17 cellular contexts compared by ENCODE assay signal in the genomic region with DNA sequence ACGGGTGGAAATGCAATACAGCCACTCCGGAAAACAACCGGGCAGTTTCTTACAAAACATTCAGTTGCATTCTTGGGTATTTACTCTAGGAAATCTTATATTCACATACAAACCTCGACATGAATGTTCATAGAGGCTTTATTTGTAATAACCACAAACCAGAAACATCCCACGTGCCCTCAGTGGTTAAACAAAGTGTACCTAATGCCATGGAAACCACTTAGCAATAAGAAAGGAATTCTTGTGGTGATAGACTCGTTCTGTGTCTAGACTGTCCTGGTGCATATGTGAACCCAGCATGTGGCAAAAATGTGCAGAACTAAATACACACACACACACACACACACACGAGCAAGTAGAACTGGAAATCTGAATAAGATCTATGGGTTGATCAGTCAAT.
A peak's percentile ranks its signal among the peaks of the same experiment; 100 is the strongest.
DNase-seq lines count a peak whose midpoint lies in the region; ATAC-seq and TF ChIP-seq lines count a peak whose summit lies in the region.
"Had no signal": no experiment of that assay in that cellular context is flagged by ENCODE, and none has a peak within 500 bp of the region (broad histone marks: within the 10 kb centered on the region; RNA-seq: fewer than 3 reads in every experiment).

No MANE protein-coding gene starts in this region.

- no peak for TF ChIP-seq POLR2A in gastroesophageal sphincter (IDR thresholded peaks at IDR 0.05)

- no peaks in the 10 kb centered on the region for H3K4me1 ChIP-seq in gastroesophageal sphincter
- H3K4me1 ChIP-seq: upper lobe of left lung had no signal

- 55 to 78% methylated on average over 7 of the region's 7 CpGs for WGBS in gastroesophageal sphincter (ENCODE audit: low coverage in 1 of 2), 2 donors

- H3K9me3 ChIP-seq in gastroesophageal sphincter = peaks cover 0 to 8% (median 0%) of the 10 kb centered on the region in 3 donors
- H3K9me3 ChIP-seq: upper lobe of left lung had no signal

- H3K27me3 ChIP-seq in kidney epithelial cell (ENCODE audit: control insufficient read depth, insufficient read depth, low read length) (no peaks in the 10 kb centered on the region), gastroesophageal sphincter (peaks cover 46% of the 10 kb centered on the region)
- H3K27me3 ChIP-seq: upper lobe of left lung had no signal

- TF ChIP-seq EP300 in gastroesophageal sphincter (IDR thresholded peaks at IDR 0.05) = no peak

- TF ChIP-seq CTCF in astrocyte of the cerebellum (IDR thresholded peaks at IDR 0.05; ENCODE audit: low read depth, low read length, missing control alignments) (no peak), kidney epithelial cell (IDR thresholded peaks at IDR 0.05; ENCODE audit: insufficient read depth, low read length, poor library complexity, severe bottlenecking) (no peak), gastroesophageal sphincter (IDR thresholded peaks at IDR 0.05) (no peak)

- ATAC-seq in gastroesophageal sphincter = no peak

- H3K36me3 ChIP-seq in kidney epithelial cell (ENCODE audit: control insufficient read depth, insufficient read depth, low read length) (no peaks in the 10 kb centered on the region), gastroesophageal sphincter (no peaks in the 10 kb centered on the region)
- H3K36me3 ChIP-seq: upper lobe of left lung had no signal

- in situ Hi-C loops in astrocyte of the cerebellum (cut with HindIII; ENCODE audit: low sequenced_read_pairs) = loop anchor here (25.0 kb wide), 1 partner anchor 998 kb away; no protein-coding TSS in a partner anchor

- peak; percentile 66 for DNase-seq in AG20443 (ENCODE audit: low spot score)
- peak; percentile 97 for DNase-seq in HT1080 (ENCODE audit: low read depth)
- peak; percentile 96 for DNase-seq in astrocyte of the cerebellum (ENCODE audit: low read depth)
- peak; percentile 93 for DNase-seq in kidney epithelial cell (ENCODE audit: low read depth)
- no peak for DNase-seq in mucosa of gallbladder (ENCODE audit: low spot score)
- no peak for DNase-seq in stimulated activated CD4-positive, alpha-beta T cell treated with anti-CD3 and anti-CD28 coated beads, Interleukin-4, amount 100 ng/mL, for 1 hour
- no peak for DNase-seq in NOMO-1 (lab: John Stamatoyannopoulos, UW; ENCODE audit: unreplicated experiment in 2 of 2)
- DNase-seq: activated CD8-positive, alpha-beta memory T cell treated with anti-CD3 and anti-CD28 coated beads, Interleukin-2, amount 50 U/mL, for 48 hours; amygdala; GOT3; immature natural killer cell; naive B cell; upper lobe of left lung had no signal

- H3K27ac ChIP-seq in gastroesophageal sphincter = no peak overlapping the region
- H3K27ac ChIP-seq: C4-2B, upper lobe of left lung, VCaP had no signal

- H3K4me3 ChIP-seq in astrocyte of the cerebellum (ENCODE audit: low read depth, low read length) = no peak overlapping the region
- no peak overlapping the region for H3K4me3 ChIP-seq in kidney epithelial cell (ENCODE audit: low read depth, low read length)
- H3K4me3 ChIP-seq in gastroesophageal sphincter = no peak overlapping the region
- H3K4me3 ChIP-seq: skin epidermis, upper lobe of left lung had no signal

Comparison
In these comparisons a context has a peak if more than half of its experiments do, and no peak if none do; other contexts are left out.
1. DNase-seq: peak in AG20443 (single experiment), HT1080 (single experiment), astrocyte of the cerebellum (single experiment) and kidney epithelial cell (single experiment); none in mucosa of gallbladder (single experiment), stimulated activated CD4-positive, alpha-beta T cell treated with anti-CD3 and anti-CD28 coated beads, Interleukin-4, amount 100 ng/mL, for 1 hour (single experiment) and NOMO-1 (0 of 2).